In genomic region chr11:68751331-68751856, GRCh38 we compare ENCODE assay signal across 8 cellular contexts. TPM values are rescaled to one million over a fixed set of nuclear protein-coding genes. Genes with fewer than 3 reads are reported as not detected.
DNase-seq lines count a peak whose midpoint lies in the region; ATAC-seq and TF ChIP-seq lines count a peak whose summit lies in the region.

Gene TESMIN (minus strand): TSS chr11:68751520. CDS start chr11:68750660, 860 bp downstream.

- H3K27me3 ChIP-seq in Karpas-422 (ENCODE audit: low read length) (no peaks in the 10 kb centered on the region), foreskin keratinocyte (no peaks in the 10 kb centered on the region), thymus (ENCODE audit: control insufficient read depth, insufficient read depth) (no peaks in the 10 kb centered on the region)

- peak within 1 kb of the TSS; percentile 43 for H3K4me2 ChIP-seq in Karpas-422 (ENCODE audit: low read depth, low read length, poor library complexity, severe bottlenecking)

- H4K20me1 ChIP-seq in Karpas-422 (ENCODE audit: insufficient read depth, low read depth, low read length): no peaks in the 10 kb centered on the region

- H3K4me3 ChIP-seq in Karpas-422 (ENCODE audit: low read length) (peak within 1 kb of the TSS; percentile 49; the same call in 1 of the 2 replicates), thymus (ENCODE audit: low read length) (peak within 1 kb of the TSS; percentile 73)

- H3K36me3 ChIP-seq in Karpas-422 (ENCODE audit: insufficient read depth, low read length): no peaks in the 10 kb centered on the region
- peaks cover 3% of the 10 kb centered on the region for H3K36me3 ChIP-seq in thymus (ENCODE audit: control insufficient read depth, insufficient read depth)

- CTCF ChIA-PET in GM10248 (lab: Yijun Ruan, JAX): interaction anchor here (1.1 to 1.5 kb wide), 2 partner anchors 17 to 18 kb away, joined by 3 to 4 read pairs; no protein-coding TSS in a partner anchor

- H3K4me1 ChIP-seq in Karpas-422 (ENCODE audit: low read length) (no peaks in the 10 kb centered on the region), foreskin keratinocyte (no peaks in the 10 kb centered on the region), thymus (ENCODE audit: control insufficient read depth, insufficient read depth, low read length) (peaks cover 4% of the 10 kb centered on the region)

- ATAC-seq in foreskin keratinocyte (peak; percentile 88), omental fat pad (ENCODE audit: low FRiP score) (peak; percentile 81)

- POLR2A ChIA-PET in GM10248 (lab: Yijun Ruan, JAX): no interaction called here

- H3K9me3 ChIP-seq in Karpas-422 (ENCODE audit: low read length) (no peaks in the 10 kb centered on the region), thymus (ENCODE audit: control insufficient read depth) (no peaks in the 10 kb centered on the region)

- no peak within 1 kb of the TSS for H2AFZ ChIP-seq in Karpas-422 (ENCODE audit: low read length)

- no peaks in the 10 kb centered on the region for H3K79me2 ChIP-seq in Karpas-422 (ENCODE audit: low read length)

- no peaks in the 10 kb centered on the region for H3K9me2 ChIP-seq in Karpas-422 (replicated peaks; ENCODE audit: insufficient read depth, low read length)

- TF ChIP-seq CTCF in GM10248 (IDR thresholded peaks at IDR 0.05; ENCODE audit: control extremely low read depth, extremely low read depth, low read depth, missing control alignments): no peak
- no peak for TF ChIP-seq CTCF in foreskin keratinocyte (conservative IDR thresholded peaks at IDR 0.05)
- TF ChIP-seq CTCF in omental fat pad (IDR thresholded peaks at IDR 0.05): no peak

- peak within 1 kb of the TSS; percentile 52 for H3K9ac ChIP-seq in Karpas-422 (ENCODE audit: low read length)

- DNase-seq in GM10248 (ENCODE audit: extremely low spot score): peak; percentile 98
- DNase-seq in Karpas-422: peak; percentile 92
- peak; percentile 55 for DNase-seq in SHP77 treated with DMSO at 0.1 percent for 48 hours (lab: John Stamatoyannopoulos, UW)
- DNase-seq in activated effector memory CD4-positive, alpha-beta T cell treated with anti-CD3 and anti-CD28 coated beads, Interleukin-2, amount 50 U/mL, for 16 hours: peak; percentile 96
- DNase-seq in foreskin keratinocyte: peak; percentile 24 to 60
- peak; percentile 68 for DNase-seq in omental fat pad (ENCODE audit: low spot score)
- DNase-seq in GOT3 (lab: John Stamatoyannopoulos, UW): no peak

- H3K27ac ChIP-seq in Karpas-422 (ENCODE audit: low read length) (no peak within 1 kb of the TSS), foreskin keratinocyte (peak within 1 kb of the TSS; percentile 75), thymus (ENCODE audit: low read depth) (peak within 1 kb of the TSS; percentile 70)

- 3% methylated on average over 42 of the region's 42 CpGs for WGBS in thymus

RNA-seq across cellular contexts. Expression of gene TESMIN, which starts in this region (rescaled TPM):
- total RNA-seq in Karpas-422 (2014; rRNA removed; shearing (Covaris generic); ENCODE audit: low replicate concordance): 0.36 TPM in 1 of 2 replicates, not detected in the other
- 5.0 and 6.3 TPM in 2 replicates for total RNA-seq in foreskin keratinocyte
- polyA plus RNA-seq in foreskin keratinocyte: 5.2 and 6.5 TPM in 2 replicates
- total RNA-seq in omental fat pad: 1 to 10 TPM in 1 of 4 donors, under 1 TPM in 3; 0.36 to 2.2 (median 0.47) TPM
- polyA plus RNA-seq in thymus: 4.6 TPM

Comparison
In these comparisons a context has a peak if more than half of its experiments do, and no peak if none do; other contexts are left out.
1. Peak in DNase-seq, H3K4me3 ChIP-seq, H3K9ac ChIP-seq and H3K4me2 ChIP-seq in Karpas-422; RNA of the gene not detected or under 1 TPM.